8 cellular contexts compared by ENCODE assay signal in genomic region chr12:89461649-89462612, GRCh38.
A peak's percentile ranks its signal among the peaks of the same experiment; 100 is the strongest.
DNase-seq lines count a peak whose midpoint lies in the region; FAIRE-seq and TF ChIP-seq lines count a peak whose summit lies in the region.

No MANE protein-coding gene starts in this region.

- no peaks in the 10 kb centered on the region for H3F3A ChIP-seq in Loucy (ENCODE audit: low read depth)

- H2AFZ ChIP-seq in Loucy (ENCODE audit: low read length), result no peak overlapping the region

- H3K27ac ChIP-seq in HEK293 (ENCODE audit: extremely low read depth, low read depth, low read length), result no peak overlapping the region
- H3K27ac ChIP-seq in RWPE1, result no peak overlapping the region

- peaks cover 5% of the 10 kb centered on the region for H3K36me3 Mint-ChIP-seq in activated naive CD4-positive, alpha-beta T cell treated with anti-CD3 and anti-CD28 coated beads for 36 hours (ENCODE audit: low read depth)

- H3K4me2 ChIP-seq in Loucy (ENCODE audit: low read depth, low read length, poor library complexity, severe bottlenecking), result no peak overlapping the region

- H3K9ac ChIP-seq in Loucy (ENCODE audit: low read depth, low read length, poor library complexity, severe bottlenecking), result no peak overlapping the region

- peaks cover 7% of the 10 kb centered on the region for H3K4me1 ChIP-seq in HEK293 (ENCODE audit: control insufficient read depth, insufficient read depth, low read length)
- no peaks in the 10 kb centered on the region for H3K4me1 ChIP-seq in Loucy (ENCODE audit: insufficient read depth, low read length, poor library complexity, severe bottlenecking)

- H3K27ac Mint-ChIP-seq in activated naive CD4-positive, alpha-beta T cell treated with anti-CD3 and anti-CD28 coated beads for 36 hours, result peak overlapping the region; percentile 48

- H3K9me2 ChIP-seq in Loucy (replicated peaks; ENCODE audit: low read depth, low read length), result no peaks in the 10 kb centered on the region

- TF ChIP-seq CTCF in HEK293 (tag by site-specific recombination; IDR thresholded peaks at IDR 0.05) (no peak; the same call in 1 of the 2 replicates), Loucy (conservative IDR thresholded peaks at IDR 0.05; ENCODE audit: low read length) (peak; percentile 71), RWPE1 (conservative IDR thresholded peaks at IDR 0.05; ENCODE audit: low read depth) (peak; percentile 56)

- intact Hi-C loops in activated naive CD4-positive, alpha-beta T cell treated with anti-CD3 and anti-CD28 coated beads for 36 hours (cut with micrococcal nuclease), result loop anchor here (1.0 to 10.0 kb wide), 9 partner anchors 67 to 1317 kb away; partner anchors contain the start of genes CEP290, DUSP6 and TMTC3

- peak overlapping the region; percentile 15 for H3K4me3 Mint-ChIP-seq in activated naive CD4-positive, alpha-beta T cell treated with anti-CD3 and anti-CD28 coated beads for 36 hours

- no peaks in the 10 kb centered on the region for H3K27me3 ChIP-seq in Loucy (ENCODE audit: insufficient read depth, low read length, poor library complexity, severe bottlenecking)

- no peaks in the 10 kb centered on the region for H3K9me3 ChIP-seq in HEK293 (ENCODE audit: control insufficient read depth, insufficient read depth, low read depth, low read length)
- no peaks in the 10 kb centered on the region for H3K9me3 ChIP-seq in Loucy (ENCODE audit: insufficient read depth, low read depth, low read length)

- H4K20me1 ChIP-seq in Loucy (ENCODE audit: insufficient read depth, low read length, poor library complexity, severe bottlenecking), result no peaks in the 10 kb centered on the region

- peaks cover 13% of the 10 kb centered on the region for H3K4me1 Mint-ChIP-seq in activated naive CD4-positive, alpha-beta T cell treated with anti-CD3 and anti-CD28 coated beads for 36 hours (ENCODE audit: low read depth)

- no peak for DNase-seq in activated naive CD4-positive, alpha-beta T cell treated with anti-CD3 and anti-CD28 coated beads for 36 hours
- no peak for DNase-seq in activated naive CD4-positive, alpha-beta T cell treated with anti-CD3 and anti-CD28 coated beads, Interleukin-2, amount 50 U/mL, for 16 hours
- peak; percentile 59 for DNase-seq in RWPE1 (ENCODE audit: low spot score)
- peak; percentile 89 for DNase-seq in dedifferentiated amniotic fluid mesenchymal stem cell (ENCODE audit: extremely low spot score)
- DNase-seq in medulla oblongata (ENCODE audit: extremely low spot score), result peak; percentile 82
- DNase-seq in urothelium cell line (ENCODE audit: low spot score), result peak; percentile 14

- H3K9me3 Mint-ChIP-seq in activated naive CD4-positive, alpha-beta T cell treated with anti-CD3 and anti-CD28 coated beads for 36 hours, result no peaks in the 10 kb centered on the region

- H3K27me3 Mint-ChIP-seq in activated naive CD4-positive, alpha-beta T cell treated with anti-CD3 and anti-CD28 coated beads for 36 hours (ENCODE audit: low read depth), result no peaks in the 10 kb centered on the region

- H3K36me3 ChIP-seq in HEK293 (ENCODE audit: control insufficient read depth in 2 of 2, insufficient read depth in 1 of 2, low read length in 2 of 2) (no peaks in the 10 kb centered on the region), Loucy (ENCODE audit: insufficient read depth, low read length) (no peaks in the 10 kb centered on the region)

- FAIRE-seq in urothelium cell line (lab: Jason Lieb, UNC), result no peak

- H3K4me3 ChIP-seq in HEK293 (ENCODE audit: low read depth, low read length) (no peak overlapping the region), Loucy (ENCODE audit: low read length, poor library complexity, severe bottlenecking) (no peak overlapping the region)

- POLR2A ChIA-PET in HEK293 (lab: Yijun Ruan, JAX), result no interaction called here
- POLR2A ChIA-PET in RWPE1 (lab: Yijun Ruan, JAX; ENCODE audit: low non-redundant PET), result no interaction called here

- CTCF ChIA-PET in activated naive CD4-positive, alpha-beta T cell treated with anti-CD3 and anti-CD28 coated beads for 36 hours (lab: Charles Lee), result interaction anchor here (0.5 to 3.1 kb wide), 42 partner anchors 8 to 584 kb away, joined by 3 to 52 read pairs (median 4); partner anchors contain the start of gene DUSP6
- CTCF ChIA-PET in HEK293 (lab: Yijun Ruan, JAX), result interaction anchor here (0.7 to 4.4 kb wide), 29 partner anchors 9 to 829 kb away, joined by 3 to 39 read pairs (median 4); partner anchors contain the start of genes DUSP6, GALNT4 and POC1B
- CTCF ChIA-PET in RWPE1 (lab: Yijun Ruan, JAX), result interaction anchor here (0.5 to 1.8 kb wide), 15 partner anchors 12 to 1293 kb away, joined by 3 to 11 read pairs (median 3); no protein-coding TSS in a partner anchor

- no peaks in the 10 kb centered on the region for H3K79me2 ChIP-seq in Loucy (ENCODE audit: insufficient read depth, low read length)

TF ChIP-seq in HEK293, 187 proteins besides CTCF, POLR2A, EP300 and RAD21 (continues in another document):
- peak; percentile 43; the same call in 1 of the 2 replicates for TF ChIP-seq ZNF660 (tag by site-specific recombination; IDR thresholded peaks at IDR 0.05)
- no peak for TF ChIP-seq SP7 (tag by site-specific recombination; IDR thresholded peaks at IDR 0.05)
- TF ChIP-seq TSHZ1 (tag by site-specific recombination; IDR thresholded peaks at IDR 0.05; ENCODE audit: borderline replicate concordance), result no peak
- no peak for TF ChIP-seq SALL2 (tag by site-specific recombination; IDR thresholded peaks at IDR 0.05; ENCODE audit: borderline replicate concordance)
- TF ChIP-seq ZNF626 (tag by site-specific recombination; IDR thresholded peaks at IDR 0.05), result no peak
- no peak for TF ChIP-seq ZNF24 (tag by site-specific recombination; IDR thresholded peaks at IDR 0.05)
- TF ChIP-seq OSR2 (tag by site-specific recombination; IDR thresholded peaks at IDR 0.05), result no peak
- no peak for TF ChIP-seq ZNF639 (tag by site-specific recombination; IDR thresholded peaks at IDR 0.05)
- TF ChIP-seq ZNF488 (tag by site-specific recombination; IDR thresholded peaks at IDR 0.05), result no peak
- peak; percentile 77; the same call in 1 of the 2 replicates for TF ChIP-seq PRDM1 (tag by site-specific recombination; IDR thresholded peaks at IDR 0.05)
- TF ChIP-seq ZNF792 (tag by site-specific recombination; IDR thresholded peaks at IDR 0.05), result no peak
- no peak for TF ChIP-seq ZSCAN16 (tag by site-specific recombination; IDR thresholded peaks at IDR 0.05)
- no peak for TF ChIP-seq ZNF580 (tag by site-specific recombination; IDR thresholded peaks at IDR 0.05)

Comparison
In these comparisons a context has a peak if more than half of its experiments do, and no peak if none do; other contexts are left out.
1. DNase-seq: peak in RWPE1 (single experiment), dedifferentiated amniotic fluid mesenchymal stem cell (single experiment), medulla oblongata (single experiment) and urothelium cell line (single experiment); none in activated naive CD4-positive, alpha-beta T cell treated with anti-CD3 and anti-CD28 coated beads for 36 hours (single experiment) and activated naive CD4-positive, alpha-beta T cell treated with anti-CD3 and anti-CD28 coated beads, Interleukin-2, amount 50 U/mL, for 16 hours (single experiment).